9 cellular contexts compared by ENCODE assay signal in the genomic region with DNA sequence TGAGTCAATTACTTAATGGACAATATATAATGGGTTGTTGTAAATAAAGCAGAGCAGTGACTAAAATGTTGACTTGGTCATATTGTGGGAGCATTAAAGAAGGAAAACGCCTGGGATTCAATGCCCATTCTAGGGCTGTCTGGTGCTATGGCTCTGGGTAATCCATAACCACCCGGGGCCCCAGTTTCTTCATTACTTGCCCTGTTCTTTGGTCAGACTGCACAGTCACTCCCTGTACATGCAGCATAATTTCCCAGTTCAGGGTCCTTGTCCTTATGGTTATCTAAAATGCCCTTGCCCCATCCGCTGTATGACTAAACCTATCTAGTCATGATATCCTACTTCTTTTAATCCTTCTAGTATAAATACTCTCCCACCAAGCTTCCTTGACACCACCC. TPM values are rescaled to one million over a fixed set of nuclear protein-coding genes. Genes with fewer than 3 reads are reported as not detected.
DNase-seq lines count a peak whose midpoint lies in the region; ATAC-seq, FAIRE-seq and TF ChIP-seq lines count a peak whose summit lies in the region.
"Had no signal": no experiment of that assay in that cellular context is flagged by ENCODE, and none has a peak within 500 bp of the region (broad histone marks: within the 10 kb centered on the region; RNA-seq: fewer than 3 reads in every experiment).

No MANE protein-coding gene starts in this region.

- no peak overlapping the region for H3K9ac ChIP-seq in kidney (ENCODE audit: low read length in 2 of 2)

- H3K36me3 Mint-ChIP-seq in IgD-negative memory B cell, result peaks cover 2% of the 10 kb centered on the region
- H3K36me3 Mint-ChIP-seq in activated T-helper 1 cell treated with anti-CD3 and anti-CD28 coated beads, Interleukin-12 subunit alpha, Interleukin-12 subunit beta, Interleukin-2, Interleukin-4 antibody, amounts not matched to agents 30 ng/mL and 10 ng/mL and 1 ng/mL, durations not matched to agents 14 hours and 24 hours and 36 hours (ENCODE audit: low read depth), result peaks cover 3% of the 10 kb centered on the region
- peaks cover 0 to 5% (median 0%) of the 10 kb centered on the region in 5 donors for H3K36me3 Mint-ChIP-seq in naive thymus-derived CD4-positive, alpha-beta T cell

- 0 out of 2 replicates have a peak, but pooled peaks cover 5% of the 10 kb centered on the region for H3F3A ChIP-seq in DOHH2 (ENCODE audit: control insufficient read depth, insufficient read depth)

- no peak for DNase-seq in activated T-helper 1 cell treated with anti-CD3 and anti-CD28 coated beads, Interleukin-12 subunit alpha, Interleukin-12 subunit beta, Interleukin-2, Interleukin-4 antibody, amounts not matched to agents 30 ng/mL and 10 ng/mL and 1 ng/mL, durations not matched to agents 14 hours and 24 hours and 36 hours (ENCODE audit: low spot score)
- DNase-seq in naive thymus-derived CD4-positive, alpha-beta T cell, result no peak
- no peak for DNase-seq in NCI-H2029 (lab: John Stamatoyannopoulos, UW)
- no peak for DNase-seq in kidney
- DNase-seq: DMS53, NCI-H526 had no signal

- CTCF ChIA-PET in naive thymus-derived CD4-positive, alpha-beta T cell (lab: Charles Lee), result interaction anchor here (1.0 to 1.8 kb wide), 5 partner anchors 9 to 43 kb away, joined by 3 to 11 read pairs (median 4); partner anchors contain the start of gene DENND4A

- peak overlapping the region; percentile 87 to 98 (median 97) for H3K27ac Mint-ChIP-seq in IgD-negative memory B cell
- H3K27ac Mint-ChIP-seq in activated T-helper 1 cell treated with anti-CD3 and anti-CD28 coated beads, Interleukin-12 subunit alpha, Interleukin-12 subunit beta, Interleukin-2, Interleukin-4 antibody, amounts not matched to agents 30 ng/mL and 10 ng/mL and 1 ng/mL, durations not matched to agents 14 hours and 24 hours and 36 hours, result peak overlapping the region; percentile 91
- peak overlapping the region; percentile 93 to 100 (median 98) for H3K27ac Mint-ChIP-seq in naive thymus-derived CD4-positive, alpha-beta T cell

- H3K9me3 ChIP-seq in DOHH2 (ENCODE audit: control insufficient read depth, insufficient read depth, low read length) (no peaks in the 10 kb centered on the region), kidney (ENCODE audit: control insufficient read depth in 1 of 2, low read length in 2 of 2) (no peaks in the 10 kb centered on the region)
- H3K9me3 ChIP-seq in naive thymus-derived CD4-positive, alpha-beta T cell (ENCODE audit: control insufficient read depth in 2 of 3, low read length in 3 of 3), result no peaks in the 10 kb centered on the region

- H3K27me3 ChIP-seq in DOHH2 (ENCODE audit: control insufficient read depth, low read length), result no peaks in the 10 kb centered on the region
- H3K27me3 ChIP-seq in naive thymus-derived CD4-positive, alpha-beta T cell (ENCODE audit: control insufficient read depth in 2 of 2, insufficient read depth in 2 of 2, low read length in 2 of 2), result no peaks in the 10 kb centered on the region

- intact Hi-C loops in activated T-helper 1 cell treated with anti-CD3 and anti-CD28 coated beads, Interleukin-12 subunit alpha, Interleukin-12 subunit beta, Interleukin-2, Interleukin-4 antibody, amounts not matched to agents 30 ng/mL and 10 ng/mL and 1 ng/mL, durations not matched to agents 14 hours and 24 hours and 36 hours (cut with micrococcal nuclease), result loop anchor here (1.0 to 5.0 kb wide), 9 partner anchors 10 to 107 kb away; partner anchors contain the start of genes DENND4A and RAB11A
- intact Hi-C loops in naive thymus-derived CD4-positive, alpha-beta T cell (cut with micrococcal nuclease), result loop anchor here (1.0 to 2.0 kb wide), 7 partner anchors 9 to 68 kb away; partner anchors contain the start of genes DENND4A (in 1 of the 2) and RAB11A (in 1 of the 2)
- intact Hi-C loops in kidney (cut with DNase I), result no loop called here

- no peak overlapping the region for H3K4me3 ChIP-seq in DOHH2 (ENCODE audit: low read length)
- H3K4me3 ChIP-seq in naive thymus-derived CD4-positive, alpha-beta T cell (ENCODE audit: low read length), result peak overlapping the region; percentile 9
- H3K4me3 ChIP-seq in kidney (ENCODE audit: low read length in 2 of 2), result no peak overlapping the region

- H4K20me1 ChIP-seq in DOHH2 (ENCODE audit: control insufficient read depth, insufficient read depth, low read depth, low read length), result no peaks in the 10 kb centered on the region

- no peaks in the 10 kb centered on the region for H3K79me2 ChIP-seq in DOHH2 (ENCODE audit: control insufficient read depth, low read length)

- FAIRE-seq in kidney (lab: Jason Lieb, UNC), result no peak

- H3K4me2 ChIP-seq in DOHH2 (ENCODE audit: low read length), result peak overlapping the region; percentile 38

- no peaks in the 10 kb centered on the region for H3K27me3 Mint-ChIP-seq in IgD-negative memory B cell
- no peaks in the 10 kb centered on the region for H3K27me3 Mint-ChIP-seq in activated T-helper 1 cell treated with anti-CD3 and anti-CD28 coated beads, Interleukin-12 subunit alpha, Interleukin-12 subunit beta, Interleukin-2, Interleukin-4 antibody, amounts not matched to agents 30 ng/mL and 10 ng/mL and 1 ng/mL, durations not matched to agents 14 hours and 24 hours and 36 hours (ENCODE audit: insufficient read depth)
- H3K27me3 Mint-ChIP-seq in naive thymus-derived CD4-positive, alpha-beta T cell, result no peaks in the 10 kb centered on the region

- POLR2A ChIA-PET in naive thymus-derived CD4-positive, alpha-beta T cell (lab: Charles Lee), result interaction anchor here (0.5 to 5.5 kb wide), 7 partner anchors 9 to 126 kb away, joined by 3 to 50 read pairs (median 16); partner anchors contain the start of gene DENND4A

- H3K36me3 ChIP-seq in DOHH2 (ENCODE audit: control insufficient read depth, low read length) (no peaks in the 10 kb centered on the region), kidney (ENCODE audit: control insufficient read depth in 1 of 2, insufficient read depth in 2 of 2, low read length in 2 of 2) (no peaks in the 10 kb centered on the region)
- no peaks in the 10 kb centered on the region for H3K36me3 ChIP-seq in naive thymus-derived CD4-positive, alpha-beta T cell (ENCODE audit: control insufficient read depth in 2 of 3, insufficient read depth in 3 of 3, low read length in 3 of 3)

- TF ChIP-seq CTCF in DOHH2 (IDR thresholded peaks at IDR 0.05; ENCODE audit: low read depth, low read length, poor library complexity, severe bottlenecking) (no peak), kidney (IDR thresholded peaks at IDR 0.05; ENCODE audit: borderline replicate concordance, extremely low read depth, insufficient read depth) (no peak)

- no peaks in the 10 kb centered on the region for H3K9me3 Mint-ChIP-seq in IgD-negative memory B cell
- no peaks in the 10 kb centered on the region for H3K9me3 Mint-ChIP-seq in activated T-helper 1 cell treated with anti-CD3 and anti-CD28 coated beads, Interleukin-12 subunit alpha, Interleukin-12 subunit beta, Interleukin-2, Interleukin-4 antibody, amounts not matched to agents 30 ng/mL and 10 ng/mL and 1 ng/mL, durations not matched to agents 14 hours and 24 hours and 36 hours
- peaks cover 0 to 5% (median 1%) of the 10 kb centered on the region in 11 donors for H3K9me3 Mint-ChIP-seq in naive thymus-derived CD4-positive, alpha-beta T cell

- H3K4me1 Mint-ChIP-seq in IgD-negative memory B cell, result peaks cover 45 to 55% (median 49%) of the 10 kb centered on the region in 3 donors
- peaks cover 61% of the 10 kb centered on the region for H3K4me1 Mint-ChIP-seq in activated T-helper 1 cell treated with anti-CD3 and anti-CD28 coated beads, Interleukin-12 subunit alpha, Interleukin-12 subunit beta, Interleukin-2, Interleukin-4 antibody, amounts not matched to agents 30 ng/mL and 10 ng/mL and 1 ng/mL, durations not matched to agents 14 hours and 24 hours and 36 hours (ENCODE audit: low read depth)
- H3K4me1 Mint-ChIP-seq in naive thymus-derived CD4-positive, alpha-beta T cell, result peaks cover 33 to 73% (median 56%) of the 10 kb centered on the region in 7 donors

- H3K27ac ChIP-seq in DOHH2 (ENCODE audit: low read depth, low read length) (no peak overlapping the region; the same call in 1 of the 2 replicates), kidney (ENCODE audit: low read depth in 2 of 2, low read length in 2 of 2) (no peak overlapping the region)
- H3K27ac ChIP-seq in naive thymus-derived CD4-positive, alpha-beta T cell (ENCODE audit: low read depth, low read length), result peak overlapping the region; percentile 91

- no peaks in the 10 kb centered on the region for H3K9me2 ChIP-seq in DOHH2 (replicated peaks; ENCODE audit: control insufficient read depth, low read length)

- H3K4me1 ChIP-seq in DOHH2 (ENCODE audit: control insufficient read depth, low read length) (peaks cover 53% of the 10 kb centered on the region), kidney (ENCODE audit: control insufficient read depth in 1 of 2, insufficient read depth in 1 of 2, low read depth in 1 of 2, low read length in 2 of 2) (peaks cover 0 to 2% of the 10 kb centered on the region in 2 donors)
- H3K4me1 ChIP-seq in naive thymus-derived CD4-positive, alpha-beta T cell (ENCODE audit: control insufficient read depth in 2 of 2, insufficient read depth in 2 of 2, low read length in 2 of 2), result peaks cover 23 to 43% of the 10 kb centered on the region in 2 donors

- peak; percentile 37 for ATAC-seq in naive thymus-derived CD4-positive, alpha-beta T cell
- no peak for ATAC-seq in GM18517 (IDR thresholded peaks at IDR 0.05; ENCODE audit: unreplicated experiment)

- H3K4me3 Mint-ChIP-seq in IgD-negative memory B cell, result peak overlapping the region in 3 of 4 donors; percentile 31 to 92 (median 63)
- peak overlapping the region; percentile 28 for H3K4me3 Mint-ChIP-seq in activated T-helper 1 cell treated with anti-CD3 and anti-CD28 coated beads, Interleukin-12 subunit alpha, Interleukin-12 subunit beta, Interleukin-2, Interleukin-4 antibody, amounts not matched to agents 30 ng/mL and 10 ng/mL and 1 ng/mL, durations not matched to agents 14 hours and 24 hours and 36 hours
- peak overlapping the region; percentile 34 to 82 (median 75) for H3K4me3 Mint-ChIP-seq in naive thymus-derived CD4-positive, alpha-beta T cell

RNA-seq across cellular contexts. Expression of gene DENND4A, which starts 27.5 kb away (rescaled TPM):
- polyA plus RNA-seq in IgD-negative memory B cell, result 24.7 TPM
- total RNA-seq in activated T-helper 1 cell treated with anti-CD3 and anti-CD28 coated beads, Interleukin-12 subunit alpha, Interleukin-12 subunit beta, Interleukin-2, Interleukin-4 antibody, amounts not matched to agents 30 ng/mL and 10 ng/mL and 1 ng/mL, durations not matched to agents 14 hours and 24 hours and 36 hours, result 50.8 and 59.0 TPM in 2 replicates
- total RNA-seq in naive thymus-derived CD4-positive, alpha-beta T cell, result 10 to 100 TPM; 40.0 to 67.9 (median 64.6) TPM
- polyA plus RNA-seq in naive thymus-derived CD4-positive, alpha-beta T cell, result 10 to 100 TPM; 14.1 to 14.9 TPM
- 35.9 TPM for total RNA-seq in kidney
- 8.6 TPM for polyA plus RNA-seq in kidney (ENCODE audit: insufficient read depth, low read depth, low replicate concordance)

RNA-seq across cellular contexts. Expression of gene RAB11A, which starts 49.7 kb away (rescaled TPM):
- polyA plus RNA-seq in IgD-negative memory B cell, result 248 TPM
- total RNA-seq in activated T-helper 1 cell treated with anti-CD3 and anti-CD28 coated beads, Interleukin-12 subunit alpha, Interleukin-12 subunit beta, Interleukin-2, Interleukin-4 antibody, amounts not matched to agents 30 ng/mL and 10 ng/mL and 1 ng/mL, durations not matched to agents 14 hours and 24 hours and 36 hours, result 161 and 171 TPM in 2 replicates
- 100 to 1,000 TPM in 2 of 5 experiments, 10 to 100 TPM in 3; 80.9 to 201 (median 88.7) TPM for total RNA-seq in naive thymus-derived CD4-positive, alpha-beta T cell
- 100 to 1,000 TPM; 213 to 224 TPM for polyA plus RNA-seq in naive thymus-derived CD4-positive, alpha-beta T cell
- total RNA-seq in kidney, result 249 TPM
- 216 TPM for polyA plus RNA-seq in kidney (ENCODE audit: insufficient read depth, low read depth, low replicate concordance)
